In the genomic region with DNA sequence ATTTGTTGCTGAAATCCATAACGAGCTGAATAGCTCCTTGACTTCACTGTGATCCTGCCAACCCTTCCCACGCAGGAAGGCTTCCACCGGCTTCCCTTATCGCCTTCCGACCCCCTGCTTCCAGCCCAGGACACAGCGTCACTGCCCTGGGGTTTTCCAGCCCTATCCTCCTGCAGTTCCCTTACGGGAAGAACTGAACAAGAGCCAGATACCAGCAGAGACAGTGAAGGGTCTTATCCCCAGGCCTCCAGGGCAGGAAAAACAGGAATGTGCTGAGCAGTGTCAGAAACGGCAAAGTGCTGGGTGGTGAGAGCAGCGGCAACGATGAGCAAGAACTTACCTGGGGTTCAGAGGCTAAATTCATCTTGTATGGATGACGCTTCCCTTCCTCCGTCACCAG, we compare ENCODE assay signal across 9 cellular contexts. TPM values are rescaled to one million over a fixed set of nuclear protein-coding genes. Genes with fewer than 3 reads are reported as not detected.
A peak's percentile ranks its signal among the peaks of the same experiment; 100 is the strongest.
DNase-seq lines count a peak whose midpoint lies in the region; ATAC-seq and TF ChIP-seq lines count a peak whose summit lies in the region.
"Had no signal": no experiment of that assay in that cellular context is flagged by ENCODE, and none has a peak within 500 bp of the region (broad histone marks: within the 10 kb centered on the region; RNA-seq: fewer than 3 reads in every experiment).

No MANE protein-coding gene starts in this region.

- no peaks in the 10 kb centered on the region for H3K27me3 Mint-ChIP-seq in osteocyte (ENCODE audit: unreplicated experiment)

- intact Hi-C loops in Right ventricle myocardium inferior (cut with DNase I) (no loop called here), cardiac septum (cut with DNase I) (no loop called here), Right ventricle myocardium superior (cut with DNase I) (no loop called here)

- peaks cover 16% of the 10 kb centered on the region for H3K36me3 Mint-ChIP-seq in osteocyte (ENCODE audit: unreplicated experiment)

- H3K9me3 Mint-ChIP-seq in osteocyte (ENCODE audit: unreplicated experiment) = no peaks in the 10 kb centered on the region
- H3K9me3 Mint-ChIP-seq: activated T-helper 17 cell treated with anti-CD3 and anti-CD28 coated beads, Interleukin-2, amount 50 U/mL, for 72 hours had no signal

- peak overlapping the region; percentile 90 for H3K27ac Mint-ChIP-seq in osteocyte (ENCODE audit: unreplicated experiment)
- H3K27ac Mint-ChIP-seq: activated T-helper 17 cell treated with anti-CD3 and anti-CD28 coated beads, Interleukin-2, amount 50 U/mL, for 72 hours had no signal

- peaks cover 41% of the 10 kb centered on the region for H3K4me1 Mint-ChIP-seq in osteocyte (ENCODE audit: unreplicated experiment)
- H3K4me1 Mint-ChIP-seq: activated T-helper 17 cell treated with anti-CD3 and anti-CD28 coated beads, Interleukin-2, amount 50 U/mL, for 72 hours had no signal

- TF ChIP-seq CTCF in osteocyte (IDR thresholded peaks at IDR 0.05) = no peak

- DNase-seq in Right ventricle myocardium inferior (ENCODE audit: missing footprints) (no peak), cardiac septum (ENCODE audit: low spot score) (no peak), Right ventricle myocardium superior (peak; percentile 66), osteocyte (ENCODE audit: extremely low spot score, unreplicated experiment) (no peak), activated gamma-delta T cell (lab: John Stamatoyannopoulos, UW) (no peak)

- ATAC-seq in Right ventricle myocardium inferior (peak; percentile 56), Right ventricle myocardium superior (ENCODE audit: poor library complexity) (peak; percentile 65), GM18909 (IDR thresholded peaks at IDR 0.05; ENCODE audit: poor library complexity, unreplicated experiment) (no peak), HG02588 (IDR thresholded peaks at IDR 0.05; ENCODE audit: unreplicated experiment) (no peak), HG02759 (IDR thresholded peaks at IDR 0.05; ENCODE audit: unreplicated experiment) (no peak)
- ATAC-seq: activated T-helper 17 cell treated with anti-CD3 and anti-CD28 coated beads, Interleukin-2, amount 50 U/mL, for 72 hours had no signal

- H3K4me3 Mint-ChIP-seq in osteocyte (ENCODE audit: unreplicated experiment) = peak overlapping the region; percentile 4
- H3K4me3 Mint-ChIP-seq: activated T-helper 17 cell treated with anti-CD3 and anti-CD28 coated beads, Interleukin-2, amount 50 U/mL, for 72 hours had no signal

RNA-seq across cellular contexts. Expression of a gene that starts 22.4 kb away (rescaled TPM):
- total RNA-seq in Right ventricle myocardium inferior = 273 TPM
- 334 TPM for total RNA-seq in cardiac septum
- 226 TPM for total RNA-seq in Right ventricle myocardium superior
- total RNA-seq in osteocyte = 71.7 and 73.8 TPM in 2 replicates

Comparison
In these comparisons a context has a peak if more than half of its experiments do, and no peak if none do; other contexts are left out.
1. ATAC-seq: peak in Right ventricle myocardium inferior (single experiment) and Right ventricle myocardium superior (single experiment); none in GM18909 (single experiment), HG02588 (single experiment) and HG02759 (single experiment).